8 cellular contexts compared by ENCODE assay signal in genomic region chr2:27682334-27682771, GRCh38. TPM values are rescaled to one million over a fixed set of nuclear protein-coding genes. Genes with fewer than 3 reads are reported as not detected.
DNase-seq lines count a peak whose midpoint lies in the region; ATAC-seq and TF ChIP-seq lines count a peak whose summit lies in the region.
"Not testable (repeated sequence)": the region's sequence is repeated elsewhere in the genome, so short reads cannot be mapped to it uniquely, and the experiment has no call there.

No MANE protein-coding gene starts in this region.

- not testable (repeated sequence) for BruUV-seq in HCT116 (replicated peaks; lab: Mats Ljungman, UMichigan)

- not testable (repeated sequence) for TF ChIP-seq POLR2A in HCT116 (IDR thresholded peaks at IDR 0.05; ENCODE audit: borderline replicate concordance, extremely low read depth, insufficient read depth, insufficient read length); stomach (IDR thresholded peaks at IDR 0.05)

- not testable (repeated sequence) for H4K20me1 ChIP-seq in HCT116 (ENCODE audit: insufficient read depth)

- CTCF ChIA-PET in AG04450 (lab: Charles Lee) (interaction anchor here (0.7 to 4.0 kb wide), 42 partner anchors 8 to 1102 kb away, joined by 3 to 51 read pairs (median 5); partner anchors contain the start of genes IFT172, NRBP1, PPM1G and SLC4A1AP), HCT116 (lab: Charles Lee) (interaction anchor here (1.1 to 2.9 kb wide), 15 partner anchors 8 to 939 kb away, joined by 3 to 22 read pairs (median 7); partner anchors contain the start of gene PPM1G)

- not testable (repeated sequence) for TF ChIP-seq EP300 in stomach (IDR thresholded peaks at IDR 0.05)

- POLR2A ChIA-PET in AG04450 (lab: Yijun Ruan, JAX) (interaction anchor here (0.6 to 0.7 kb wide), 3 partner anchors 35 to 984 kb away, joined by 4 to 7 read pairs (median 6); no protein-coding TSS in a partner anchor), HCT116 (lab: Charles Lee) (interaction anchor here (1.1 kb wide), 1 partner anchor 19 kb away, joined by 3 read pairs; the partner anchor contains the start of genes SLC4A1AP and SUPT7L)

- not testable (repeated sequence) for TF ChIP-seq CTCF in AG04450 (IDR thresholded peaks at IDR 0.05; ENCODE audit: low read depth, low read length); HCT116 (IDR thresholded peaks at IDR 0.05 in 2 of 3, conservative IDR thresholded peaks at IDR 0.05 in 1 of 3; ENCODE audit: borderline replicate concordance in 1 of 3, insufficient read depth in 1 of 3, low read depth in 2 of 3, low read length in 2 of 3); cardiac fibroblast (IDR thresholded peaks at IDR 0.05; ENCODE audit: low read depth, low read length); fibroblast of the aortic adventitia (IDR thresholded peaks at IDR 0.05; ENCODE audit: insufficient read depth, low read length); stomach (IDR thresholded peaks at IDR 0.05)

- not testable (repeated sequence) for H3K4me3 Mint-ChIP-seq in activated T-helper 2 cell treated with anti-CD3 and anti-CD28 coated beads, Interferon-gamma antibody, Interleukin-2, Interleukin-4, amounts not matched to agents 10 μg/mL and 5 μg/mL and 100 μg/mL, durations not matched to agents 14 hours and 24 hours and 36 hours (ENCODE audit: low read depth)

- H3K79me2 ChIP-seq in HCT116 (ENCODE audit: insufficient read depth, low read length), result not testable (repeated sequence)

- H3K36me3 ChIP-seq in HCT116 (ENCODE audit: control insufficient read depth in 1 of 2, insufficient read depth in 2 of 2, low read length in 2 of 2), result peaks cover 9 to 13% of the 10 kb centered on the region in 2 experiments; a peak in 3 of 4 replicates
- H3K36me3 ChIP-seq in SJSA1, result peaks cover 58% of the 10 kb centered on the region
- peaks cover 44 to 67% of the 10 kb centered on the region in 2 donors for H3K36me3 ChIP-seq in muscle layer of duodenum (ENCODE audit: control insufficient read depth in 1 of 2, insufficient read depth in 2 of 2, low read length in 2 of 2)
- peaks cover 47 to 94% (median 90%) of the 10 kb centered on the region in 4 donors for H3K36me3 ChIP-seq in stomach

- H3K4me1 ChIP-seq in HCT116 (ENCODE audit: control insufficient read depth in 1 of 2, insufficient read depth in 2 of 2, low read length in 2 of 2), result peaks cover 25 to 35% of the 10 kb centered on the region in 2 experiments
- peaks cover 31% of the 10 kb centered on the region for H3K4me1 ChIP-seq in SJSA1 (replicated peaks)
- not testable (repeated sequence) for H3K4me1 ChIP-seq in muscle layer of duodenum (ENCODE audit: control insufficient read depth in 1 of 2, insufficient read depth in 2 of 2, low read length in 2 of 2)
- H3K4me1 ChIP-seq in stomach, result peaks cover 0 to 15% (median 8%) of the 10 kb centered on the region in 4 donors

- H3K9me2 ChIP-seq in HCT116 (ENCODE audit: insufficient read depth), result not testable (repeated sequence)

- intact Hi-C loops in HCT116 (cut with micrococcal nuclease), result loop anchor here (2.0 to 5.0 kb wide), 2 partner anchors 715 to 770 kb away; no protein-coding TSS in a partner anchor
- intact Hi-C loops in activated T-helper 2 cell treated with anti-CD3 and anti-CD28 coated beads, Interferon-gamma antibody, Interleukin-2, Interleukin-4, amounts not matched to agents 10 μg/mL and 5 μg/mL and 100 μg/mL, durations not matched to agents 14 hours and 24 hours and 36 hours (cut with micrococcal nuclease), result loop anchor here (5.0 kb wide), 3 partner anchors 45 to 255 kb away; partner anchors contain the start of gene NRBP1
- intact Hi-C loops in stomach (cut with DNase I; ENCODE audit: low total_unique reads), result not testable (repeated sequence)

- peak; percentile 49 for ATAC-seq in HCT116

- not testable (repeated sequence) for H3K27me3 Mint-ChIP-seq in activated T-helper 2 cell treated with anti-CD3 and anti-CD28 coated beads, Interferon-gamma antibody, Interleukin-2, Interleukin-4, amounts not matched to agents 10 μg/mL and 5 μg/mL and 100 μg/mL, durations not matched to agents 14 hours and 24 hours and 36 hours (ENCODE audit: low read depth)

- peak overlapping the region; percentile 75 for H3K27ac Mint-ChIP-seq in activated T-helper 2 cell treated with anti-CD3 and anti-CD28 coated beads, Interferon-gamma antibody, Interleukin-2, Interleukin-4, amounts not matched to agents 10 μg/mL and 5 μg/mL and 100 μg/mL, durations not matched to agents 14 hours and 24 hours and 36 hours

- not testable (repeated sequence) for H3K9me3 ChIP-seq in AG04450 (ENCODE audit: control insufficient read depth, insufficient read depth, low read length); HCT116 (ENCODE audit: control insufficient read depth in 1 of 2, insufficient read depth in 1 of 2, low read depth in 1 of 2, low read length in 2 of 2); SJSA1 (replicated peaks); muscle layer of duodenum (ENCODE audit: control insufficient read depth in 1 of 2, low read length in 2 of 2); stomach

- H3K9me3 Mint-ChIP-seq in activated T-helper 2 cell treated with anti-CD3 and anti-CD28 coated beads, Interferon-gamma antibody, Interleukin-2, Interleukin-4, amounts not matched to agents 10 μg/mL and 5 μg/mL and 100 μg/mL, durations not matched to agents 14 hours and 24 hours and 36 hours, result not testable (repeated sequence)

- H3K4me2 ChIP-seq in HCT116 (ENCODE audit: low read length), result peak overlapping the region; percentile 71

- WGBS in stomach, 5 donors, result 79 to 91% (median 88%) methylated on average over 7 of the region's 7 CpGs

- DNase-seq in AG04450 (ENCODE audit: low read depth, low spot score) (peak; percentile 64), HCT116 (ENCODE audit: low read depth, low spot score) (peak; percentile 65), SJSA1 (ENCODE audit: low read depth in 1 of 2, low spot score in 2 of 2) (peak; percentile 53 to 92), cardiac fibroblast (ENCODE audit: low read depth in 2 of 2) (peak; percentile 90 to 94), fibroblast of the aortic adventitia (ENCODE audit: low read depth) (peak; percentile 92)
- DNase-seq in activated T-helper 2 cell treated with anti-CD3 and anti-CD28 coated beads, Interferon-gamma antibody, Interleukin-2, Interleukin-4, amounts not matched to agents 10 μg/mL and 5 μg/mL and 100 μg/mL, durations not matched to agents 14 hours and 24 hours and 36 hours (ENCODE audit: low spot score); stomach: not testable (repeated sequence)

- peaks cover 31% of the 10 kb centered on the region for H3K4me1 Mint-ChIP-seq in activated T-helper 2 cell treated with anti-CD3 and anti-CD28 coated beads, Interferon-gamma antibody, Interleukin-2, Interleukin-4, amounts not matched to agents 10 μg/mL and 5 μg/mL and 100 μg/mL, durations not matched to agents 14 hours and 24 hours and 36 hours (ENCODE audit: low read depth)

- RAD21 ChIA-PET in HCT116 (lab: Charles Lee; ENCODE audit: low non-redundant PET in 1 of 2, low total read pairs in 2 of 2, uncharacterized antibody in 2 of 2, unreplicated experiment in 2 of 2), result not testable (repeated sequence)

- TF ChIP-seq RAD21 in HCT116 (IDR thresholded peaks at IDR 0.05; ENCODE audit: low read depth), result peak; percentile 7; the same call in 1 of the 2 replicates

- H3K9ac ChIP-seq in HCT116 (ENCODE audit: low read length), result peak overlapping the region; percentile 39

- H3K36me3 Mint-ChIP-seq in activated T-helper 2 cell treated with anti-CD3 and anti-CD28 coated beads, Interferon-gamma antibody, Interleukin-2, Interleukin-4, amounts not matched to agents 10 μg/mL and 5 μg/mL and 100 μg/mL, durations not matched to agents 14 hours and 24 hours and 36 hours (ENCODE audit: low read depth), result peaks cover 46% of the 10 kb centered on the region

- peak overlapping the region; percentile 80 for H3K27ac ChIP-seq in AG04450 (ENCODE audit: low read depth, low read length)
- peak overlapping the region; percentile 70 for H3K27ac ChIP-seq in HCT116 (ENCODE audit: low read depth, low read length)
- peak overlapping the region; percentile 87 for H3K27ac ChIP-seq in SJSA1
- peak overlapping the region; percentile 68 for H3K27ac ChIP-seq in muscle layer of duodenum (ENCODE audit: low read length)
- peak overlapping the region in 3 of 5 donors; percentile 38 to 51 (median 43) for H3K27ac ChIP-seq in stomach

- not testable (repeated sequence) for H2AFZ ChIP-seq in HCT116 (ENCODE audit: low read depth, low read length, poor library complexity, severe bottlenecking)

- H3K4me3 ChIP-seq in AG04450 (ENCODE audit: low read depth, low read length); SJSA1; cardiac fibroblast (replicated peaks in 1 of 2; ENCODE audit: low read depth in 2 of 2, low read length in 2 of 2); fibroblast of the aortic adventitia (ENCODE audit: low read depth, low read length); muscle layer of duodenum (ENCODE audit: low read depth in 1 of 2, low read length in 2 of 2); stomach: not testable (repeated sequence)
- H3K4me3 ChIP-seq in HCT116 (replicated peaks in 1 of 2; ENCODE audit: low read depth in 1 of 2, low read length in 2 of 2), result peak overlapping the region in 1 of 2 experiments; percentile 40; a peak in 2 of 4 replicates

- H3K27me3 ChIP-seq in AG04450 (ENCODE audit: control insufficient read depth, insufficient read depth, low read length); HCT116 (ENCODE audit: insufficient read depth, low read length); SJSA1 (replicated peaks); muscle layer of duodenum (ENCODE audit: low read depth, low read length); stomach: not testable (repeated sequence)

RNA-seq across cellular contexts. Expression of gene SLC4A1AP, which starts 18.7 kb away (rescaled TPM):
- polyA plus RNA-seq in AG04450 (2011; rRNA removed), result 12.5 and 15.5 TPM in 2 replicates
- polyA minus RNA-seq in AG04450 (2011; rRNA and poly(A)+ RNA removed), result 5.3 and 8.9 TPM in 2 replicates
- 19.8 TPM for total RNA-seq in HCT116 (2021; ENCODE audit: unreplicated experiment)
- polyA plus RNA-seq in HCT116 (2012), result 10.1 and 12.3 TPM in 2 replicates
- 49.7 and 52.8 TPM in 2 replicates for total RNA-seq in SJSA1 (2014; rRNA removed; shearing (Covaris generic))
- 26.7 and 27.8 TPM in 2 replicates for total RNA-seq in activated T-helper 2 cell treated with anti-CD3 and anti-CD28 coated beads, Interferon-gamma antibody, Interleukin-2, Interleukin-4, amounts not matched to agents 10 μg/mL and 5 μg/mL and 100 μg/mL, durations not matched to agents 14 hours and 24 hours and 36 hours
- total RNA-seq in fibroblast of the aortic adventitia (ENCODE audit: low replicate concordance), result 25.9 and 70.6 TPM in 2 replicates
- total RNA-seq in stomach, result 10 to 100 TPM; 25.7 to 58.9 (median 30.6) TPM
- 10 to 100 TPM; 11.2 to 12.2 (median 11.9) TPM for polyA plus RNA-seq in stomach

RNA-seq across cellular contexts. Expression of gene SUPT7L, which starts 18.9 kb away (rescaled TPM):
- polyA plus RNA-seq in AG04450 (2011; rRNA removed), result 43.9 and 46.7 TPM in 2 replicates
- 35.2 and 41.2 TPM in 2 replicates for polyA minus RNA-seq in AG04450 (2011; rRNA and poly(A)+ RNA removed)
- total RNA-seq in HCT116 (2021; ENCODE audit: unreplicated experiment), result 25.2 TPM
- 27.8 TPM in 2 replicates for polyA plus RNA-seq in HCT116 (2012)
- 21.5 and 23.3 TPM in 2 replicates for total RNA-seq in SJSA1 (2014; rRNA removed; shearing (Covaris generic))
- 32.5 and 37.0 TPM in 2 replicates for total RNA-seq in activated T-helper 2 cell treated with anti-CD3 and anti-CD28 coated beads, Interferon-gamma antibody, Interleukin-2, Interleukin-4, amounts not matched to agents 10 μg/mL and 5 μg/mL and 100 μg/mL, durations not matched to agents 14 hours and 24 hours and 36 hours
- total RNA-seq in fibroblast of the aortic adventitia (ENCODE audit: low replicate concordance), result 14.0 and 36.7 TPM in 2 replicates
- total RNA-seq in stomach, result 10 to 100 TPM; 18.2 to 50.9 (median 29.6) TPM
- 10 to 100 TPM; 10.1 to 22.0 (median 13.2) TPM for polyA plus RNA-seq in stomach

RNA-seq across cellular contexts. Expression of gene GPN1, which starts 53.5 kb away (rescaled TPM):
- polyA plus RNA-seq in AG04450 (2011; rRNA removed), result 63.9 and 73.6 TPM in 2 replicates
- 31.5 and 46.1 TPM in 2 replicates for polyA minus RNA-seq in AG04450 (2011; rRNA and poly(A)+ RNA removed)
- total RNA-seq in HCT116 (2021; ENCODE audit: unreplicated experiment), result 34.3 TPM
- polyA plus RNA-seq in HCT116 (2012), result 38.4 and 44.2 TPM in 2 replicates
- 68.8 and 70.2 TPM in 2 replicates for total RNA-seq in SJSA1 (2014; rRNA removed; shearing (Covaris generic))
- total RNA-seq in activated T-helper 2 cell treated with anti-CD3 and anti-CD28 coated beads, Interferon-gamma antibody, Interleukin-2, Interleukin-4, amounts not matched to agents 10 μg/mL and 5 μg/mL and 100 μg/mL, durations not matched to agents 14 hours and 24 hours and 36 hours, result 54.3 and 55.9 TPM in 2 replicates
- 40.2 and 49.0 TPM in 2 replicates for total RNA-seq in fibroblast of the aortic adventitia (ENCODE audit: low replicate concordance)
- 10 to 100 TPM; 10.1 to 68.7 (median 33.0) TPM for total RNA-seq in stomach
- polyA plus RNA-seq in stomach, result 10 to 100 TPM; 20.6 to 31.6 (median 28.2) TPM

RNA-seq across cellular contexts. Expression of gene CCDC121, which starts 53.5 kb away (rescaled TPM):
- 1.7 and 1.8 TPM in 2 replicates for polyA plus RNA-seq in AG04450 (2011; rRNA removed)
- 1.1 and 1.2 TPM in 2 replicates for polyA minus RNA-seq in AG04450 (2011; rRNA and poly(A)+ RNA removed)
- 2.1 TPM for total RNA-seq in HCT116 (2021; ENCODE audit: unreplicated experiment)
- polyA plus RNA-seq in HCT116 (2012), result 0.84 and 0.94 TPM in 2 replicates
- 2.4 and 2.9 TPM in 2 replicates for total RNA-seq in SJSA1 (2014; rRNA removed; shearing (Covaris generic))
- 0.57 and 0.73 TPM in 2 replicates for total RNA-seq in activated T-helper 2 cell treated with anti-CD3 and anti-CD28 coated beads, Interferon-gamma antibody, Interleukin-2, Interleukin-4, amounts not matched to agents 10 μg/mL and 5 μg/mL and 100 μg/mL, durations not matched to agents 14 hours and 24 hours and 36 hours
- total RNA-seq in fibroblast of the aortic adventitia (ENCODE audit: low replicate concordance), result 3.6 and 7.0 TPM in 2 replicates
- total RNA-seq in stomach, result 1 to 10 TPM in 4 of 5 donors, under 1 TPM in 1; 0.87 to 3.1 (median 1.8) TPM
- polyA plus RNA-seq in stomach, result 1 to 10 TPM; 1.7 to 2.4 (median 2.1) TPM
